In genomic region chr4:184100297-184100885, GRCh38 we compare ENCODE assay signal across 1 cellular context.
TF ChIP-seq lines count a peak whose summit lies in the region.

No MANE protein-coding gene starts in this region.

TF ChIP-seq in GM12878, 131 proteins besides CTCF, POLR2A, EP300 and RAD21 (continued from another document):
- TF ChIP-seq CEBPZ (IDR thresholded peaks at IDR 0.05; ENCODE audit: low read depth, low read length) (no peak), YY1 (IDR thresholded peaks at IDR 0.05; ENCODE audit: low read depth, low read length) (peak; percentile 44; the same call in 1 of the 2 replicates), TARDBP (IDR thresholded peaks at IDR 0.05; ENCODE audit: borderline replicate concordance) (no peak), EGR1 (IDR thresholded peaks at IDR 0.05; ENCODE audit: borderline replicate concordance in 1 of 2, low read depth in 2 of 2, low read length in 2 of 2) (no peak), SREBF2 (IDR thresholded peaks at IDR 0.05; ENCODE audit: low read length) (no peak), SMC3 (IDR thresholded peaks at IDR 0.05; ENCODE audit: borderline replicate concordance, low read length) (peak; percentile 72), RFX5 (IDR thresholded peaks at IDR 0.05; ENCODE audit: low read depth, low read length) (no peak), CREM (IDR thresholded peaks at IDR 0.05; ENCODE audit: low read depth) (no peak), MEF2A (IDR thresholded peaks at IDR 0.05; ENCODE audit: insufficient read depth, low read depth, low read length) (no peak), KAT2A (conservative IDR thresholded peaks at IDR 0.05; ENCODE audit: control insufficient read depth, low read depth, low read length) (no peak), ASH2L (IDR thresholded peaks at IDR 0.05; ENCODE audit: borderline replicate concordance, low read depth) (no peak), ZBTB33 (IDR thresholded peaks at IDR 0.05) (no peak), NFIC (IDR thresholded peaks at IDR 0.05; ENCODE audit: low read depth, low read length) (no peak), ZSCAN29 (IDR thresholded peaks at IDR 0.05) (no peak), ATF2 (IDR thresholded peaks at IDR 0.05; ENCODE audit: low read length) (no peak), HDGF (IDR thresholded peaks at IDR 0.05) (no peak), CBX5 (IDR thresholded peaks at IDR 0.05; ENCODE audit: low read depth) (no peak), E4F1 (IDR thresholded peaks at IDR 0.05; ENCODE audit: borderline replicate concordance, partially characterized antibody) (no peak), LARP7 (IDR thresholded peaks at IDR 0.05) (no peak), PAX5 (IDR thresholded peaks at IDR 0.05; ENCODE audit: borderline replicate concordance, low read depth, low read length) (no peak), FOS (IDR thresholded peaks at IDR 0.05; ENCODE audit: borderline replicate concordance, extremely low read depth, insufficient read length) (no peak), KLF5 (IDR thresholded peaks at IDR 0.05; ENCODE audit: partially characterized antibody) (no peak), NR2F1 (conservative IDR thresholded peaks at IDR 0.05) (peak; percentile 81), POLR2AphosphoS2 (IDR thresholded peaks at IDR 0.05; ENCODE audit: low read depth, low read length) (no peak), CBX3 (IDR thresholded peaks at IDR 0.05; ENCODE audit: borderline replicate concordance, low read depth) (no peak), ZNF207 (IDR thresholded peaks at IDR 0.05; ENCODE audit: borderline replicate concordance) (no peak), ZNF384 (IDR thresholded peaks at IDR 0.05; ENCODE audit: borderline replicate concordance, low read depth, low read length) (no peak), ESRRA (IDR thresholded peaks at IDR 0.05; ENCODE audit: low read length) (0 out of 2 replicates have a peak, but pooled peaks have one; percentile 27), POU2F2 (IDR thresholded peaks at IDR 0.05; ENCODE audit: borderline replicate concordance, low read depth, low read length) (no peak), MYC (IDR thresholded peaks at IDR 0.05; ENCODE audit: insufficient read depth, insufficient read length, insufficient replicate concordance, low read length, severe bottlenecking) (no peak), SUZ12 (IDR thresholded peaks at IDR 0.05; ENCODE audit: unreplicated experiment) (no peak), HCFC1 (IDR thresholded peaks at IDR 0.05; ENCODE audit: low read length) (no peak), RB1 (IDR thresholded peaks at IDR 0.05; ENCODE audit: borderline replicate concordance) (no peak), TCF7 (IDR thresholded peaks at IDR 0.05; ENCODE audit: borderline replicate concordance) (no peak), IKZF1 (conservative IDR thresholded peaks at IDR 0.05) (0 out of 2 replicates have a peak, but pooled peaks have one; percentile 10)
- TF ChIP-seq, protein P1, sequence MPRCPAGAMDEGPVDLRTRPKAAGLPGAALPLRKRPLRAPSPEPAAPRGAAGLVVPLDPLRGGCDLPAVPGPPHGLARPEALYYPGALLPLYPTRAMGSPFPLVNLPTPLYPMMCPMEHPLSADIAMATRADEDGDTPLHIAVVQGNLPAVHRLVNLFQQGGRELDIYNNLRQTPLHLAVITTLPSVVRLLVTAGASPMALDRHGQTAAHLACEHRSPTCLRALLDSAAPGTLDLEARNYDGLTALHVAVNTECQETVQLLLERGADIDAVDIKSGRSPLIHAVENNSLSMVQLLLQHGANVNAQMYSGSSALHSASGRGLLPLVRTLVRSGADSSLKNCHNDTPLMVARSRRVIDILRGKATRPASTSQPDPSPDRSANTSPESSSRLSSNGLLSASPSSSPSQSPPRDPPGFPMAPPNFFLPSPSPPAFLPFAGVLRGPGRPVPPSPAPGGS (IDR thresholded peaks at IDR 0.05; ENCODE audit: borderline replicate concordance, insufficient read depth, low read depth, low read length, poor library complexity, severe bottlenecking): no peak
- TF ChIP-seq, protein P2, sequence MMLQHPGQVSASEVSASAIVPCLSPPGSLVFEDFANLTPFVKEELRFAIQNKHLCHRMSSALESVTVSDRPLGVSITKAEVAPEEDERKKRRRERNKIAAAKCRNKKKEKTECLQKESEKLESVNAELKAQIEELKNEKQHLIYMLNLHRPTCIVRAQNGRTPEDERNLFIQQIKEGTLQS (IDR thresholded peaks at IDR 0.05; ENCODE audit: borderline replicate concordance, extremely low read depth, low read depth, low read length): no peak
- TF ChIP-seq, protein P3, sequence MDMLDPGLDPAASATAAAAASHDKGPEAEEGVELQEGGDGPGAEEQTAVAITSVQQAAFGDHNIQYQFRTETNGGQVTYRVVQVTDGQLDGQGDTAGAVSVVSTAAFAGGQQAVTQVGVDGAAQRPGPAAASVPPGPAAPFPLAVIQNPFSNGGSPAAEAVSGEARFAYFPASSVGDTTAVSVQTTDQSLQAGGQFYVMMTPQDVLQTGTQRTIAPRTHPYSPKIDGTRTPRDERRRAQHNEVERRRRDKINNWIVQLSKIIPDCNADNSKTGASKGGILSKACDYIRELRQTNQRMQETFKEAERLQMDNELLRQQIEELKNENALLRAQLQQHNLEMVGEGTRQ (IDR thresholded peaks at IDR 0.05; ENCODE audit: borderline replicate concordance, low read depth, low read length): no peak
- TF ChIP-seq, protein P4, sequence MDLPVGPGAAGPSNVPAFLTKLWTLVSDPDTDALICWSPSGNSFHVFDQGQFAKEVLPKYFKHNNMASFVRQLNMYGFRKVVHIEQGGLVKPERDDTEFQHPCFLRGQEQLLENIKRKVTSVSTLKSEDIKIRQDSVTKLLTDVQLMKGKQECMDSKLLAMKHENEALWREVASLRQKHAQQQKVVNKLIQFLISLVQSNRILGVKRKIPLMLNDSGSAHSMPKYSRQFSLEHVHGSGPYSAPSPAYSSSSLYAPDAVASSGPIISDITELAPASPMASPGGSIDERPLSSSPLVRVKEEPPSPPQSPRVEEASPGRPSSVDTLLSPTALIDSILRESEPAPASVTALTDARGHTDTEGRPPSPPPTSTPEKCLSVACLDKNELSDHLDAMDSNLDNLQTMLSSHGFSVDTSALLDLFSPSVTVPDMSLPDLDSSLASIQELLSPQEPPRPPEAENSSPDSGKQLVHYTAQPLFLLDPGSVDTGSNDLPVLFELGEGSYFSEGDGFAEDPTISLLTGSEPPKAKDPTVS (IDR thresholded peaks at IDR 0.05; ENCODE audit: low read depth, low read length): no peak
